Comparison of ENCODE assay signal across 32 cellular contexts in genomic region chr2:106614511-106615291, GRCh38.
DNase-seq lines count a peak whose midpoint lies in the region; ATAC-seq, FAIRE-seq and TF ChIP-seq lines count a peak whose summit lies in the region.
"Had no signal": no experiment of that assay in that cellular context is flagged by ENCODE, and none has a peak within 500 bp of the region (broad histone marks: within the 10 kb centered on the region; RNA-seq: fewer than 3 reads in every experiment).

No MANE protein-coding gene starts in this region.

- in situ Hi-C loops in ACHN (cut with HindIII; ENCODE audit: low pct_ligation_motif_present, low pct_unique_long_range_greater_than_20kb, low sequenced_read_pairs): no loop called here

- H3K27me3 ChIP-seq in colonic mucosa (no peaks in the 10 kb centered on the region), pancreas (no peaks in the 10 kb centered on the region)
- H3K27me3 ChIP-seq: BE2C, MG63, neural progenitor cell, sigmoid colon, upper lobe of left lung had no signal

- H3K27ac ChIP-seq in colonic mucosa (peak overlapping the region; percentile 38), pancreas (peak overlapping the region in 1 of 4 donors; percentile 44)
- H3K27ac ChIP-seq: neural progenitor cell, sigmoid colon, SK-N-MC, upper lobe of left lung had no signal

- ATAC-seq in pancreas: peak; percentile 95 to 98 (median 96)
- ATAC-seq: activated T-cell treated with anti-CD3 and anti-CD28 coated beads, Interleukin-2, amount 50 U/mL, for 72 hours; CD8-positive, alpha-beta T cell; esophagus mucosa had no signal

- DNase-seq in ACHN (peak; percentile 13), colonic mucosa (peak; percentile 78), left kidney (ENCODE audit: low read depth, low spot score) (peak; percentile 34), pancreas (peak in 4 of 6 donors; percentile 20 to 53 (median 45)), DMS153 treated with DMSO at 0.1 percent for 48 hours (lab: John Stamatoyannopoulos, UW; ENCODE audit: unreplicated experiment) (no peak), OCI-M2 (lab: John Stamatoyannopoulos, UW; ENCODE audit: unreplicated experiment) (no peak)
- DNase-seq in stimulated activated CD4-positive, alpha-beta T cell treated with anti-CD3 and anti-CD28 coated beads, Interleukin-4, amount 100 ng/mL, for 24 hours: no peak
- DNase-seq: activated CD4-positive, alpha-beta T cell treated with anti-CD3 and anti-CD28 coated beads, Interleukin-2, amount 50 U/mL, for 48 hours; activated CD4-positive, CD25-positive, alpha-beta regulatory T cell treated with anti-CD3 and anti-CD28 coated beads, Interleukin-2, amount 50 U/mL, for 72 hours; activated T-cell treated with anti-CD3 and anti-CD28 coated beads, Interleukin-2, amount 50 U/mL, for 72 hours; BE2C; CD8-positive, alpha-beta T cell; central memory CD4-positive, alpha-beta T cell; dermis blood vessel endothelial cell; H7; islet precursor cell; KG1; MG63; NCI-H1105; NCI-H187; NCI-H2171 treated with DMSO at 0.1 percent for 48 hours; NCI-H510A treated with DMSO at 0.1 percent for 48 hours; OCI-M1; posterior cingulate gyrus; sigmoid colon; stimulated activated CD4-positive, alpha-beta T cell treated with anti-CD3 and anti-CD28 coated beads, Interleukin-4, amount 100 ng/mL, for 1 hour; substantia nigra; upper lobe of left lung had no signal

- no peak for TF ChIP-seq CTCF in colonic mucosa (IDR thresholded peaks at IDR 0.05)
- no peak for TF ChIP-seq CTCF in pancreas (IDR thresholded peaks at IDR 0.05)

- intact Hi-C loops in colonic mucosa (cut with DNase I): no loop called here
- intact Hi-C loops in pancreas (cut with DNase I): no loop called here

- no peak for FAIRE-seq in pancreas (lab: Jason Lieb, UNC)
- FAIRE-seq: GM12892 had no signal

- H3K4me1 ChIP-seq in colonic mucosa (no peaks in the 10 kb centered on the region), pancreas (peaks cover 6 to 10% (median 9%) of the 10 kb centered on the region in 3 donors)
- H3K4me1 ChIP-seq: BE2C, neural progenitor cell, upper lobe of left lung had no signal

- 19 to 20% methylated on average over 5 of the region's 5 CpGs for WGBS in pancreas, 2 donors

- no peaks in the 10 kb centered on the region for H3K9me3 ChIP-seq in colonic mucosa
- no peaks in the 10 kb centered on the region for H3K9me3 ChIP-seq in pancreas
- H3K9me3 ChIP-seq: BE2C, MG63 had no signal

- H3K4me3 ChIP-seq in colonic mucosa (no peak overlapping the region), pancreas (no peak overlapping the region)
- H3K4me3 ChIP-seq: MG63, neural progenitor cell, sigmoid colon, SK-N-MC, upper lobe of left lung had no signal

- H3K9ac ChIP-seq in colonic mucosa (ENCODE audit: low read depth in 2 of 2, low read length in 2 of 2): peak overlapping the region in 1 of 2 donors; percentile 28
- H3K9ac ChIP-seq: neural progenitor cell had no signal

- H3K36me3 ChIP-seq in colonic mucosa: no peaks in the 10 kb centered on the region
- no peaks in the 10 kb centered on the region for H3K36me3 ChIP-seq in pancreas
- H3K36me3 ChIP-seq: BE2C, MG63, neural progenitor cell, sigmoid colon, upper lobe of left lung had no signal

Comparison
In these comparisons a context has a peak if more than half of its experiments do, and no peak if none do; other contexts are left out.
1. DNase-seq: peak in ACHN (single experiment), colonic mucosa (single experiment), left kidney (single experiment) and pancreas (4 of 6); none in DMS153 treated with DMSO at 0.1 percent for 48 hours (single experiment), OCI-M2 (single experiment) and stimulated activated CD4-positive, alpha-beta T cell treated with anti-CD3 and anti-CD28 coated beads, Interleukin-4, amount 100 ng/mL, for 24 hours (single experiment).